40 cellular contexts compared by ENCODE assay signal in genomic region chr2:202314116-202314515, GRCh38.
"Had no signal": no experiment of that assay in that cellular context is flagged by ENCODE, and none has a peak within 500 bp of the region (broad histone marks: within the 10 kb centered on the region; RNA-seq: fewer than 3 reads in every experiment).

No MANE protein-coding gene starts in this region.

- H3K27me3 ChIP-seq: adrenal gland, ascending aorta, body of pancreas, brain microvascular endothelial cell, breast epithelium, cardiac muscle cell had no signal

- H3K36me3 ChIP-seq: breast epithelium, cardiac muscle cell had no signal

- H3K4me1 Mint-ChIP-seq: activated naive CD4-positive, alpha-beta T cell treated with anti-CD3 and anti-CD28 coated beads, Interleukin-2, amount 10 ng/mL, durations not matched to agents 7 days and 5 days; activated naive CD4-positive, alpha-beta T cell treated with anti-CD3 and anti-CD28 coated beads, Interleukin-2, amount 50 U/mL, for 24 hours; activated naive CD8-positive, alpha-beta T cell treated with anti-CD3 and anti-CD28 coated beads for 36 hours; activated naive CD8-positive, alpha-beta T cell treated with anti-CD3 and anti-CD28 coated beads, Interleukin-2, amount 50 U/mL, for 24 hours; activated T-helper 17 cell treated with anti-CD3 and anti-CD28 coated beads, Interleukin-2, amount 50 U/mL, for 72 hours; central memory CD8-positive, alpha-beta T cell had no signal

- H3K27ac ChIP-seq: adrenal gland, ascending aorta, body of pancreas, brain microvascular endothelial cell, breast epithelium, cardiac muscle cell had no signal

- FAIRE-seq: astrocyte, bronchial epithelial cell had no signal

- H3K9me3 ChIP-seq: adrenal gland, ascending aorta, body of pancreas, breast epithelium had no signal

- H3K4me3 Mint-ChIP-seq: activated naive CD4-positive, alpha-beta T cell treated with anti-CD3 and anti-CD28 coated beads for 36 hours; activated naive CD4-positive, alpha-beta T cell treated with anti-CD3 and anti-CD28 coated beads, Interleukin-2, amount 10 ng/mL, durations not matched to agents 7 days and 5 days; activated naive CD4-positive, alpha-beta T cell treated with anti-CD3 and anti-CD28 coated beads, Interleukin-2, amount 50 U/mL, for 24 hours; activated naive CD8-positive, alpha-beta T cell; activated naive CD8-positive, alpha-beta T cell treated with anti-CD3 and anti-CD28 coated beads for 36 hours; activated naive CD8-positive, alpha-beta T cell treated with anti-CD3 and anti-CD28 coated beads, Interleukin-2, amount 10 ng/mL, durations not matched to agents 7 days and 5 days; activated naive CD8-positive, alpha-beta T cell treated with anti-CD3 and anti-CD28 coated beads, Interleukin-2, amount 50 U/mL, for 24 hours; activated T-cell treated with anti-CD3 and anti-CD28 coated beads, Interleukin-2, amount 50 U/mL, for 24 hours; activated T-cell treated with anti-CD3 and anti-CD28 coated beads, Interleukin-2, amount 50 U/mL, for 4 hours; activated T-cell treated with anti-CD3 and anti-CD28 coated beads, Interleukin-2, amount 50 U/mL, for 72 hours; activated T-helper 1 cell treated with anti-CD3 and anti-CD28 coated beads, Interleukin-12 subunit alpha, Interleukin-12 subunit beta, Interleukin-2, Interleukin-4 antibody, amounts not matched to agents 30 ng/mL and 10 ng/mL and 1 ng/mL, durations not matched to agents 14 hours and 24 hours and 36 hours; activated T-helper 17 cell treated with anti-CD3 and anti-CD28 coated beads, Interleukin-2, amount 50 U/mL, for 72 hours; brain; central memory CD8-positive, alpha-beta T cell had no signal

- H3K4me1 ChIP-seq: breast epithelium had no signal

- H3K4me3 ChIP-seq: adrenal gland, ascending aorta, body of pancreas, breast epithelium, cardiac muscle cell had no signal

- H3K36me3 Mint-ChIP-seq: activated naive CD4-positive, alpha-beta T cell treated with anti-CD3 and anti-CD28 coated beads, Interleukin-2, amount 50 U/mL, for 72 hours had no signal

- H3K27me3 Mint-ChIP-seq: activated naive CD4-positive, alpha-beta T cell treated with anti-CD3 and anti-CD28 coated beads, Interleukin-2, amount 10 ng/mL, durations not matched to agents 7 days and 5 days; activated naive CD4-positive, alpha-beta T cell treated with anti-CD3 and anti-CD28 coated beads, Interleukin-2, amount 50 U/mL, for 24 hours; activated naive CD8-positive, alpha-beta T cell; activated naive CD8-positive, alpha-beta T cell treated with anti-CD3 and anti-CD28 coated beads for 36 hours; activated naive CD8-positive, alpha-beta T cell treated with anti-CD3 and anti-CD28 coated beads, Interleukin-2, amount 10 ng/mL, durations not matched to agents 7 days and 5 days; activated naive CD8-positive, alpha-beta T cell treated with anti-CD3 and anti-CD28 coated beads, Interleukin-2, amount 50 U/mL, for 24 hours; activated T-cell treated with anti-CD3 and anti-CD28 coated beads, Interleukin-2, amount 50 U/mL, for 24 hours; activated T-helper 17 cell treated with anti-CD3 and anti-CD28 coated beads, Interleukin-2, amount 50 U/mL, for 72 hours; brain; central memory CD8-positive, alpha-beta T cell had no signal

- DNase-seq: activated effector memory CD4-positive, alpha-beta T cell treated with anti-CD3 and anti-CD28 coated beads, Interleukin-2, amount 50 U/mL, for 16 hours; activated effector memory CD4-positive, alpha-beta T cell treated with Interleukin-2 at 50 U/mL for 16 hours; activated gamma-delta T cell; activated gamma-delta T cell treated with Interleukin-2 at 50 U/mL for 16 hours; activated naive CD4-positive, alpha-beta T cell; activated naive CD4-positive, alpha-beta T cell treated with anti-CD3 and anti-CD28 coated beads for 36 hours; activated naive CD4-positive, alpha-beta T cell treated with anti-CD3 and anti-CD28 coated beads, Interleukin-2, amount 10 ng/mL, durations not matched to agents 7 days and 5 days; activated naive CD4-positive, alpha-beta T cell treated with anti-CD3 and anti-CD28 coated beads, Interleukin-2, amount 50 U/mL, for 16 hours; activated naive CD4-positive, alpha-beta T cell treated with Interleukin-2 at 50 U/mL for 16 hours; activated naive CD8-positive, alpha-beta T cell treated with anti-CD3 and anti-CD28 coated beads for 36 hours; activated naive CD8-positive, alpha-beta T cell treated with anti-CD3 and anti-CD28 coated beads, Interleukin-2, amount 10 ng/mL, durations not matched to agents 7 days and 5 days; activated naive CD8-positive, alpha-beta T cell treated with anti-CD3 and anti-CD28 coated beads, Interleukin-2, amount 50 U/mL, for 24 hours; activated T-cell treated with anti-CD3 and anti-CD28 coated beads, Interleukin-2, amount 50 U/mL, for 1 hour; activated T-cell treated with anti-CD3 and anti-CD28 coated beads, Interleukin-2, amount 50 U/mL, for 24 hours; activated T-cell treated with anti-CD3 and anti-CD28 coated beads, Interleukin-2, amount 50 U/mL, for 4 hours; activated T-cell treated with anti-CD3 and anti-CD28 coated beads, Interleukin-2, amount 50 U/mL, for 48 hours; activated T-cell treated with anti-CD3 and anti-CD28 coated beads, Interleukin-2, amount 50 U/mL, for 72 hours; adrenal gland; amniotic stem cell; amygdala; anterior cingulate cortex; aorta; body of pancreas; brain microvascular endothelial cell; caudate nucleus; central memory CD4-positive, alpha-beta T cell; cerebellar nuclear complex had no signal

- ATAC-seq: activated naive CD4-positive, alpha-beta T cell treated with anti-CD3 and anti-CD28 coated beads, Interleukin-2, amount 50 U/mL, for 72 hours; activated naive CD8-positive, alpha-beta T cell treated with anti-CD3 and anti-CD28 coated beads, Interleukin-2, amount 50 U/mL, for 24 hours; activated T-cell treated with anti-CD3 and anti-CD28 coated beads, Interleukin-2, amount 50 U/mL, for 4 hours; activated T-cell treated with anti-CD3 and anti-CD28 coated beads, Interleukin-2, amount 50 U/mL, for 72 hours; activated T-helper 17 cell treated with anti-CD3 and anti-CD28 coated beads, Interleukin-2, amount 50 U/mL, for 72 hours; body of pancreas had no signal

- H3K9me3 Mint-ChIP-seq: activated naive CD4-positive, alpha-beta T cell treated with anti-CD3 and anti-CD28 coated beads for 36 hours; activated naive CD4-positive, alpha-beta T cell treated with anti-CD3 and anti-CD28 coated beads, Interleukin-2, amount 10 ng/mL, durations not matched to agents 7 days and 5 days; activated naive CD4-positive, alpha-beta T cell treated with anti-CD3 and anti-CD28 coated beads, Interleukin-2, amount 50 U/mL, for 24 hours; activated naive CD4-positive, alpha-beta T cell treated with anti-CD3 and anti-CD28 coated beads, Interleukin-2, amount 50 U/mL, for 72 hours; activated naive CD8-positive, alpha-beta T cell treated with anti-CD3 and anti-CD28 coated beads for 36 hours; activated naive CD8-positive, alpha-beta T cell treated with anti-CD3 and anti-CD28 coated beads, Interleukin-2, amount 10 ng/mL, durations not matched to agents 7 days and 5 days; activated naive CD8-positive, alpha-beta T cell treated with anti-CD3 and anti-CD28 coated beads, Interleukin-2, amount 50 U/mL, for 24 hours; activated T-cell treated with anti-CD3 and anti-CD28 coated beads, Interleukin-2, amount 50 U/mL, for 24 hours; activated T-cell treated with anti-CD3 and anti-CD28 coated beads, Interleukin-2, amount 50 U/mL, for 4 hours; activated T-cell treated with anti-CD3 and anti-CD28 coated beads, Interleukin-2, amount 50 U/mL, for 72 hours; activated T-helper 1 cell treated with anti-CD3 and anti-CD28 coated beads, Interleukin-12 subunit alpha, Interleukin-12 subunit beta, Interleukin-2, Interleukin-4 antibody, amounts not matched to agents 30 ng/mL and 10 ng/mL and 1 ng/mL, durations not matched to agents 14 hours and 24 hours and 36 hours; activated T-helper 17 cell treated with anti-CD3 and anti-CD28 coated beads, Interleukin-2, amount 50 U/mL, for 72 hours; activated T-helper 2 cell treated with anti-CD3 and anti-CD28 coated beads, Interferon-gamma antibody, Interleukin-2, Interleukin-4, amounts not matched to agents 10 μg/mL and 5 μg/mL and 100 μg/mL, durations not matched to agents 14 hours and 24 hours and 36 hours; brain; central memory CD8-positive, alpha-beta T cell had no signal

- H3K27ac Mint-ChIP-seq: activated naive CD4-positive, alpha-beta T cell treated with anti-CD3 and anti-CD28 coated beads for 36 hours; activated naive CD4-positive, alpha-beta T cell treated with anti-CD3 and anti-CD28 coated beads, Interleukin-2, amount 10 ng/mL, durations not matched to agents 7 days and 5 days; activated naive CD4-positive, alpha-beta T cell treated with anti-CD3 and anti-CD28 coated beads, Interleukin-2, amount 50 U/mL, for 24 hours; activated naive CD8-positive, alpha-beta T cell; activated naive CD8-positive, alpha-beta T cell treated with anti-CD3 and anti-CD28 coated beads for 36 hours; activated naive CD8-positive, alpha-beta T cell treated with anti-CD3 and anti-CD28 coated beads, Interleukin-2, amount 10 ng/mL, durations not matched to agents 7 days and 5 days; activated naive CD8-positive, alpha-beta T cell treated with anti-CD3 and anti-CD28 coated beads, Interleukin-2, amount 50 U/mL, for 24 hours; activated T-helper 1 cell treated with anti-CD3 and anti-CD28 coated beads, Interleukin-12 subunit alpha, Interleukin-12 subunit beta, Interleukin-2, Interleukin-4 antibody, amounts not matched to agents 30 ng/mL and 10 ng/mL and 1 ng/mL, durations not matched to agents 14 hours and 24 hours and 36 hours; activated T-helper 17 cell treated with anti-CD3 and anti-CD28 coated beads, Interleukin-2, amount 50 U/mL, for 72 hours; activated T-helper 2 cell treated with anti-CD3 and anti-CD28 coated beads, Interferon-gamma antibody, Interleukin-2, Interleukin-4, amounts not matched to agents 10 μg/mL and 5 μg/mL and 100 μg/mL, durations not matched to agents 14 hours and 24 hours and 36 hours; brain had no signal
